Comparison of ENCODE assay signal across 15 cellular contexts in the genomic region with DNA sequence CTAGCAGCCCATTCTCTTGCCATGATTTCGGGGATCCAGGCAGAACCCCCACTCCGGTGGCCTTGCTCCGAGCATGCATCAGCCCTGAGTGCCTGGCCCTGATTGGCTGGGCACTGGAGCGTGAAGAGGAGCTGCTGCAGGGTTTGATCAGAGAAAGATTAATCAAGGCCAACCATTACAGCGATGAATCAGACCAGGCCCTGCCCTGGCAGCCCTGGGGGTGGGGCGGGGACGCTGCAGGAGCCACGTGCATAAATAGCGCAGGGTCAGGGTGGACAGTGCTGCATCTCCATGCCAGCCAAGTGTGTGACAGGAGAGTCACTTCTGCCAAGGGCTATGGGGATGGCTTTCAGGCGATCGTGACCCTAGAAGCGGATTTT. TPM values are rescaled to one million over a fixed set of nuclear protein-coding genes. Genes with fewer than 3 reads are reported as not detected.
DNase-seq lines count a peak whose midpoint lies in the region; ATAC-seq and TF ChIP-seq lines count a peak whose summit lies in the region.
"Had no signal": no experiment of that assay in that cellular context is flagged by ENCODE, and none has a peak within 500 bp of the region (broad histone marks: within the 10 kb centered on the region; RNA-seq: fewer than 3 reads in every experiment).

No MANE protein-coding gene starts in this region.

- peak; percentile 32 to 45 for ATAC-seq in right cardiac atrium
- ATAC-seq: body of pancreas, upper lobe of right lung had no signal

- in situ Hi-C loops in transverse colon (cut with MboI; ENCODE audit: low pct_ligation_motif_present in 1 of 4, low pct_unique_long_range_greater_than_20kb in 1 of 4, low sequenced_read_pairs in 3 of 4), result loop anchor here in 2 of 4 donors (5.0 to 25.0 kb wide), 2 partner anchors 110 to 285 kb away; a partner anchor contains a TSS

- H3K4me3 ChIP-seq in adrenal gland, result no peak overlapping the region
- H3K4me3 ChIP-seq in right cardiac atrium (ENCODE audit: low read length), result no peak overlapping the region
- H3K4me3 ChIP-seq in transverse colon, result no peak overlapping the region
- H3K4me3 ChIP-seq: body of pancreas, upper lobe of right lung had no signal

- H3K4me3 Mint-ChIP-seq in HFFc6, result peak overlapping the region; percentile 63
- H3K4me3 Mint-ChIP-seq: T-helper 1 cell treated with Interleukin-12 subunit alpha and Interleukin-12 subunit beta and Interleukin-4 antibody, amounts not matched to agents 30 μg/mL and 1 μg/mL, for 36 hours had no signal

- peak overlapping the region; percentile 84 to 99 (median 94) for H3K27ac ChIP-seq in adrenal gland
- peak overlapping the region; percentile 78 for H3K27ac ChIP-seq in right cardiac atrium (ENCODE audit: low read length)
- no peak overlapping the region for H3K27ac ChIP-seq in transverse colon
- H3K27ac ChIP-seq: body of pancreas, upper lobe of right lung had no signal

- no peaks in the 10 kb centered on the region for H3K36me3 Mint-ChIP-seq in HFFc6 (ENCODE audit: low read depth)
- H3K36me3 Mint-ChIP-seq: CD4-positive, CD25-positive, alpha-beta regulatory T cell had no signal

- TF ChIP-seq CTCF in HFFc6 (IDR thresholded peaks at IDR 0.05), result no peak
- no peak for TF ChIP-seq CTCF in adrenal gland (IDR thresholded peaks at IDR 0.05)
- TF ChIP-seq CTCF in transverse colon (IDR thresholded peaks at IDR 0.05), result no peak

- H3K27ac Mint-ChIP-seq in HFFc6, result peak overlapping the region; percentile 93

- intact Hi-C loops in adrenal gland (cut with DNase I) (no loop called here), right cardiac atrium (cut with DNase I) (loop anchor here in 3 of 4 donors (5.0 to 10.0 kb wide), 3 partner anchors 278 to 288 kb away; a partner anchor contains a TSS), transverse colon (cut with DNase I; ENCODE audit: low total_unique reads) (loop anchor here (5.0 to 10.0 kb wide), 2 partner anchors 165 to 288 kb away; a partner anchor contains a TSS)

- DNase-seq in A172 (ENCODE audit: low spot score) (peak; percentile 63), HFFc6 (peak; percentile 62), adrenal gland (peak; percentile 93 to 98 (median 96)), right cardiac atrium (peak in 1 of 3 donors; percentile 80), transverse colon (no peak), GF-D8 (lab: John Stamatoyannopoulos, UW) (no peak), DMS79 treated with DMSO at 0.1 percent for 48 hours (lab: John Stamatoyannopoulos, UW) (no peak)
- DNase-seq in effector CD4-positive, alpha-beta T cell, result no peak
- DNase-seq: body of pancreas; CD4-positive, CD25-positive, alpha-beta regulatory T cell; foreskin melanocyte; mammary epithelial cell; NCI-H2227 treated with DMSO at 0.1 percent for 48 hours; upper lobe of right lung had no signal

- WGBS in adrenal gland, 4 donors, result 38 to 83% (median 46%) methylated on average over 12 of the region's 12 CpGs
- WGBS in right cardiac atrium, result 71% methylated on average over 12 of the region's 12 CpGs
- 63 to 77% methylated on average over 7 to 12 of the region's 12 CpGs for WGBS in transverse colon (ENCODE audit: low coverage in 1 of 2), 2 donors

- TF ChIP-seq EP300 in transverse colon (IDR thresholded peaks at IDR 0.05; ENCODE audit: low read depth), result no peak

- TF ChIP-seq POLR2A in adrenal gland (IDR thresholded peaks at IDR 0.05) (no peak), transverse colon (IDR thresholded peaks at IDR 0.05) (no peak)

- H3K4me1 Mint-ChIP-seq in HFFc6 (ENCODE audit: low read depth), result peaks cover 47% of the 10 kb centered on the region

- no peaks in the 10 kb centered on the region for H3K9me3 Mint-ChIP-seq in HFFc6
- H3K9me3 Mint-ChIP-seq: T-helper 1 cell treated with Interleukin-12 subunit alpha and Interleukin-12 subunit beta and Interleukin-4 antibody, amounts not matched to agents 30 μg/mL and 1 μg/mL, for 36 hours had no signal

- H3K27me3 ChIP-seq in adrenal gland (no peaks in the 10 kb centered on the region), right cardiac atrium (ENCODE audit: control insufficient read depth, insufficient read depth) (no peaks in the 10 kb centered on the region), transverse colon (peaks cover 11% of the 10 kb centered on the region)
- H3K27me3 ChIP-seq: body of pancreas had no signal

- H3K36me3 ChIP-seq in adrenal gland (replicated peaks in 1 of 2) (no peaks in the 10 kb centered on the region), transverse colon (no peaks in the 10 kb centered on the region)
- H3K36me3 ChIP-seq: upper lobe of right lung had no signal

- H3K9me3 ChIP-seq in adrenal gland (replicated peaks in 1 of 3) (no peaks in the 10 kb centered on the region), right cardiac atrium (ENCODE audit: control insufficient read depth, low read length) (no peaks in the 10 kb centered on the region), transverse colon (no peaks in the 10 kb centered on the region)
- H3K9me3 ChIP-seq: body of pancreas, upper lobe of right lung had no signal

- H3K27me3 Mint-ChIP-seq in HFFc6 (ENCODE audit: insufficient read depth), result peaks cover 10% of the 10 kb centered on the region; the same call in 1 of the 2 replicates

- H3K4me1 ChIP-seq in adrenal gland (replicated peaks in 1 of 2) (peaks cover 27 to 42% of the 10 kb centered on the region in 2 donors), right cardiac atrium (ENCODE audit: control insufficient read depth, insufficient read depth, low read length) (peaks cover 8% of the 10 kb centered on the region), transverse colon (peaks cover 3 to 21% (median 16%) of the 10 kb centered on the region in 4 donors)

RNA-seq across cellular contexts. Expression of a gene that starts 3.4 kb away (rescaled TPM):
- total RNA-seq in A172 (2014; rRNA removed; shearing (Covaris generic)), result 1.1 and 1.8 TPM in 2 replicates
- 1 to 10 TPM in 1 of 6 experiments, under 1 TPM in 5; 0.26 to 1.3 (median 0.74) TPM for total RNA-seq in HFFc6 (2021; fragmentation: NEBNext Ultra II Directional; extraction: Animal tissue kit (Norgen Biotek cat#: 25700))
- total RNA-seq in adrenal gland (10 to 100 TPM in 2 of 8 donors, 1 to 10 TPM in 6; 3.4 to 12.0 (median 7.7) TPM), right cardiac atrium (1 to 10 TPM; 2.6 to 6.1 (median 4.5) TPM), transverse colon (1 to 10 TPM in 1 of 4 donors, not detected in 3; 1.2 TPM)
- polyA plus RNA-seq in adrenal gland (1 to 10 TPM; 3.0 to 5.0 (median 3.8) TPM), right cardiac atrium (11.5 TPM)
- total RNA-seq: CD4-positive, CD25-positive, alpha-beta regulatory T cell; upper lobe of right lung had no signal

RNA-seq across cellular contexts. Expression of a gene that starts 33.3 kb away (rescaled TPM):
- not detected in 2 replicates for total RNA-seq in A172 (2014; rRNA removed; shearing (Covaris generic))
- under 1 TPM in 2 of 6 experiments, not detected in 4; 0.10 to 0.14 TPM for total RNA-seq in HFFc6 (2021; fragmentation: NEBNext Ultra II Directional; extraction: Animal tissue kit (Norgen Biotek cat#: 25700))
- total RNA-seq in adrenal gland (1 to 10 TPM in 7 of 8 donors, under 1 TPM in 1; 0.69 to 9.9 (median 2.9) TPM), right cardiac atrium (1 to 10 TPM; 1.9 to 4.7 (median 4.1) TPM), transverse colon (1 to 10 TPM in 1 of 4 donors, under 1 TPM in 1, not detected in 2; 0.48 to 1.1 TPM)
- polyA plus RNA-seq in adrenal gland (1 to 10 TPM in 2 of 3 donors, under 1 TPM in 1; 0.88 to 4.4 (median 2.4) TPM), right cardiac atrium (3.4 TPM)
- total RNA-seq: CD4-positive, CD25-positive, alpha-beta regulatory T cell; mammary epithelial cell had no signal
- polyA plus RNA-seq: CD4-positive, CD25-positive, alpha-beta regulatory T cell had no signal

RNA-seq across cellular contexts. Expression of a gene that starts 55.0 kb away (rescaled TPM):
- total RNA-seq in A172 (2014; rRNA removed; shearing (Covaris generic)), result not detected in 2 replicates
- not detected for total RNA-seq in HFFc6 (2021; fragmentation: NEBNext Ultra II Directional; extraction: Animal tissue kit (Norgen Biotek cat#: 25700))
- total RNA-seq in adrenal gland (1 to 10 TPM in 5 of 8 donors, under 1 TPM in 3; 0.18 to 4.9 (median 1.7) TPM), right cardiac atrium (under 1 TPM; 0.31 to 0.93 (median 0.64) TPM), transverse colon (10 to 100 TPM in 1 of 4 donors, under 1 TPM in 2, not detected in 1; 0.68 to 21.7 (median 0.79) TPM)
- polyA plus RNA-seq in adrenal gland (10 to 100 TPM in 1 of 3 donors, 1 to 10 TPM in 2; 1.5 to 52.5 (median 8.2) TPM), right cardiac atrium (0.52 TPM)
- total RNA-seq: CD4-positive, CD25-positive, alpha-beta regulatory T cell; mammary epithelial cell; upper lobe of right lung had no signal
- polyA plus RNA-seq: CD4-positive, CD25-positive, alpha-beta regulatory T cell; mammary epithelial cell had no signal

RNA-seq across cellular contexts. Expression of a gene that starts 59.0 kb away (rescaled TPM):
- total RNA-seq in A172 (2014; rRNA removed; shearing (Covaris generic)), result not detected in 2 replicates
- total RNA-seq in HFFc6 (2021; fragmentation: NEBNext Ultra II Directional; extraction: Animal tissue kit (Norgen Biotek cat#: 25700)), result 10 to 100 TPM; 15.5 to 40.6 (median 33.0) TPM
- total RNA-seq in adrenal gland (100 to 1,000 TPM in 4 of 8 donors, 10 to 100 TPM in 4; 13.4 to 633 (median 92.8) TPM), right cardiac atrium (1,000 to 10,000 TPM; 2,213 to 3,018 (median 2,419) TPM), transverse colon (10 to 100 TPM in 2 of 4 donors, 1 to 10 TPM in 2; 6.0 to 63.1 (median 9.2) TPM)
- polyA plus RNA-seq in adrenal gland (100 to 1,000 TPM in 1 of 3 donors, 10 to 100 TPM in 2; 52.7 to 488 (median 90.1) TPM), right cardiac atrium (3,985 TPM)
- total RNA-seq: CD4-positive, CD25-positive, alpha-beta regulatory T cell had no signal
- polyA plus RNA-seq: CD4-positive, CD25-positive, alpha-beta regulatory T cell; mammary epithelial cell had no signal

Comparison
In these comparisons a context has a peak if more than half of its experiments do, and no peak if none do; other contexts are left out.
1. DNase-seq: peak in A172 (single experiment), HFFc6 (single experiment) and adrenal gland (7 of 7); none in transverse colon (single experiment), GF-D8 (single experiment), effector CD4-positive, alpha-beta T cell (single experiment) and DMS79 treated with DMSO at 0.1 percent for 48 hours (single experiment).
2. H3K27ac ChIP-seq: peak in adrenal gland (5 of 5) and right cardiac atrium (single experiment); none in transverse colon (0 of 4).
3. intact Hi-C loops: an anchor here in right cardiac atrium (5.0 to 10.0 kb wide) and transverse colon (5.0 to 10.0 kb wide); none called in adrenal gland.